10 cellular contexts compared by ENCODE assay signal in the genomic region with DNA sequence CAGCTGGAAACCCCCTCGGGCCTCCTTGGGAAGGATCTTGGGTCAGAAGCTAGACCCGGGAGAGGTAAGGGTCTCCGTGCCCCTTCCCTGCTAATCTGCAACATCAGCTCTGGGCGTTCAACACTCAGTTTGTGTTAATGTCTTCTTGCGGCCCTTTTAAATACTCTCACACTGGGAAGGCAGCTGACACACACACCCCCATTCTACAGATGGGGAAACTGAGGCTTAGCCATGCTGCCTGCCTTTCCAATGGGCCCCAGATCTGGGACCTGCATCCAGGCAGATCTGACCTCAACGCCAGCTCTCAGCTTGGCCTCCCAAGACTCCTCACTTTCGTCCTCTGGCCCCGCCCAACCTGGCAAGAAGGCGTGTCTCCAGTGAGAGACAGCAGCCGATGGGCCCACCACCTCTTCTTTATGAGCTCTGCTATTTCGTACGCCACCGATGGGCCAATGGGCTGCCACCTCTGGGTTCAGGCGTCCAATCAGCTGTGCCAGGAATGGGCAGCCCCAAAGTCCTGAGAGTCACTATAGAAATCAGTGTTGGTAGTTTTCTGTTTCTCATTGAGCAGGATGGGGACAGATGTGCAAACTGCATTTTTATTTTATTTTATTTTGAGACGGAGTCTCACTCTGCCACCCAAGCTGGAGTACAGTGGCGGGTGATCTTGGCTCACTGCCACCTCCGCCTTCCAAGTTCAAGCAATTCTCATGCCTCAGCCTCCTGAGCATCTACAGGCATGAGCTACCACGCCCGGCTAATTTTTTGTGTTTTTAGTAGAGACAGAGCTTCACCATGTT. TPM values are rescaled to one million over a fixed set of nuclear protein-coding genes. Genes with fewer than 3 reads are reported as not detected.
DNase-seq lines count a peak whose midpoint lies in the region; ATAC-seq, FAIRE-seq and TF ChIP-seq lines count a peak whose summit lies in the region.
"Had no signal": no experiment of that assay in that cellular context is flagged by ENCODE, and none has a peak within 500 bp of the region (broad histone marks: within the 10 kb centered on the region; RNA-seq: fewer than 3 reads in every experiment).

No MANE protein-coding gene starts in this region.

- no peak for TF ChIP-seq POLR2A in GM12892 (IDR thresholded peaks at IDR 0.05; ENCODE audit: low read depth, low read length)

- H3K4me2 ChIP-seq in BLaER1 treated with 17β-estradiol and CSF1 and Interleukin-3, amounts not matched to agents 10 nM and 100 nM = peak overlapping the region; percentile 82 to 91 (median 87)
- no peak overlapping the region for H3K4me2 ChIP-seq in GM23338

- H3K9ac ChIP-seq in BLaER1 treated with 17β-estradiol and CSF1 and Interleukin-3, amounts not matched to agents 10 nM and 100 nM = peak overlapping the region; percentile 61 to 91 (median 85); a peak in 20 of 22 replicates
- H3K9ac ChIP-seq: GM23248 had no signal

- TF ChIP-seq CTCF in GM23338 (conservative IDR thresholded peaks at IDR 0.05; ENCODE audit: low read depth in 2 of 2) (no peak), natural killer cell (IDR thresholded peaks at IDR 0.05) (no peak)

- peak overlapping the region; percentile 43 to 99 (median 97); a peak in 21 of 22 replicates for H3K27ac ChIP-seq in BLaER1 treated with 17β-estradiol and CSF1 and Interleukin-3, amounts not matched to agents 10 nM and 100 nM
- no peak overlapping the region for H3K27ac ChIP-seq in GM23338 (ENCODE audit: low read depth)
- H3K27ac ChIP-seq: GM23248 had no signal

- no peaks in the 10 kb centered on the region for H3K27me3 ChIP-seq in BLaER1 treated with 17β-estradiol and CSF1 and Interleukin-3, amounts not matched to agents 10 nM and 100 nM
- no peaks in the 10 kb centered on the region for H3K27me3 ChIP-seq in GM23338 (ENCODE audit: insufficient read depth)

- H3K27me3 Mint-ChIP-seq in GM23338 (ENCODE audit: insufficient read depth, low read depth, poor library complexity) = peaks cover 10% of the 10 kb centered on the region
- no peaks in the 10 kb centered on the region for H3K27me3 Mint-ChIP-seq in central memory CD8-positive, alpha-beta T cell
- H3K27me3 Mint-ChIP-seq in natural killer cell (ENCODE audit: low read depth in 2 of 2) = no peaks in the 10 kb centered on the region

- H3K4me1 Mint-ChIP-seq in GM23338 (peaks cover 23% of the 10 kb centered on the region), natural killer cell (peaks cover 74 to 79% of the 10 kb centered on the region in 2 donors)
- peaks cover 77% of the 10 kb centered on the region for H3K4me1 Mint-ChIP-seq in central memory CD8-positive, alpha-beta T cell

- H2AFZ ChIP-seq in GM23338 = no peak overlapping the region
- H2AFZ ChIP-seq: GM23248 had no signal

- peaks cover 0 to 15% (median 13%) of the 10 kb centered on the region in 11 experiments; a peak in 16 of 22 replicates for H3K9me3 ChIP-seq in BLaER1 treated with 17β-estradiol and CSF1 and Interleukin-3, amounts not matched to agents 10 nM and 100 nM (replicated peaks in 1 of 11)

- H3K36me3 Mint-ChIP-seq in GM23338 (ENCODE audit: low read depth) (peaks cover 24% of the 10 kb centered on the region), natural killer cell (no peaks in the 10 kb centered on the region)
- H3K36me3 Mint-ChIP-seq in central memory CD8-positive, alpha-beta T cell (ENCODE audit: insufficient read depth) = peaks cover 18% of the 10 kb centered on the region

- intact Hi-C loops in natural killer cell (cut with micrococcal nuclease) = no loop called here

- peaks cover 0 to 74% (median 14%) of the 10 kb centered on the region in 11 experiments; a peak in 10 of 22 replicates for H4K20me1 ChIP-seq in BLaER1 treated with 17β-estradiol and CSF1 and Interleukin-3, amounts not matched to agents 10 nM and 100 nM
- peaks cover 5% of the 10 kb centered on the region; the same call in 1 of the 2 replicates for H4K20me1 ChIP-seq in GM23338 (replicated peaks; ENCODE audit: insufficient read depth)

- no peak overlapping the region for H3K27ac Mint-ChIP-seq in GM23338
- H3K27ac Mint-ChIP-seq in central memory CD8-positive, alpha-beta T cell (ENCODE audit: low read depth) = peak overlapping the region; percentile 93
- peak overlapping the region; percentile 87 to 98 for H3K27ac Mint-ChIP-seq in natural killer cell

- peaks cover 9% of the 10 kb centered on the region; the same call in 1 of the 2 replicates for H3F3A ChIP-seq in GM23338 (replicated peaks; ENCODE audit: low read depth)

- H3K79me2 ChIP-seq in GM23338 (replicated peaks; ENCODE audit: insufficient read depth) = 0 out of 2 replicates have a peak, but pooled peaks cover 5% of the 10 kb centered on the region

- peaks cover 89 to 96% (median 92%) of the 10 kb centered on the region in 10 experiments for H3K4me1 ChIP-seq in BLaER1 treated with 17β-estradiol and CSF1 and Interleukin-3, amounts not matched to agents 10 nM and 100 nM
- H3K4me1 ChIP-seq in GM23338 (ENCODE audit: insufficient read depth) = no peaks in the 10 kb centered on the region; the same call in 1 of the 2 replicates

- no peaks in the 10 kb centered on the region for H3K9me2 ChIP-seq in GM23338 (ENCODE audit: insufficient read depth)

- H3K9me3 Mint-ChIP-seq in GM23338 (no peaks in the 10 kb centered on the region), natural killer cell (no peaks in the 10 kb centered on the region)
- no peaks in the 10 kb centered on the region for H3K9me3 Mint-ChIP-seq in central memory CD8-positive, alpha-beta T cell

- DNase-seq in GM23338 (ENCODE audit: low spot score) (peak; percentile 70), natural killer cell (no peak), GM12892 (ENCODE audit: insufficient read length) (no peak), NCI-H2081 treated with DMSO at 0.1 percent for 48 hours (lab: John Stamatoyannopoulos, UW) (no peak)
- DNase-seq in central memory CD8-positive, alpha-beta T cell (ENCODE audit: low spot score in 2 of 2) = no peak
- DNase-seq: GM23248, NCI-H524 had no signal

- peaks cover 32 to 75% (median 68%) of the 10 kb centered on the region in 11 experiments for H3K36me3 ChIP-seq in BLaER1 treated with 17β-estradiol and CSF1 and Interleukin-3, amounts not matched to agents 10 nM and 100 nM
- no peaks in the 10 kb centered on the region for H3K36me3 ChIP-seq in GM23338 (ENCODE audit: insufficient read depth)

- no peak overlapping the region for H3K4me3 Mint-ChIP-seq in GM23338
- H3K4me3 Mint-ChIP-seq in central memory CD8-positive, alpha-beta T cell = peak overlapping the region; percentile 40
- peak overlapping the region; percentile 66 for H3K4me3 Mint-ChIP-seq in natural killer cell

- H3K4me3 ChIP-seq in BLaER1 treated with 17β-estradiol and CSF1 and Interleukin-3, amounts not matched to agents 10 nM and 100 nM = peak overlapping the region in 7 of 10 experiments; percentile 1 to 59 (median 16); a peak in 9 of 20 replicates
- no peak overlapping the region for H3K4me3 ChIP-seq in GM23338
- H3K4me3 ChIP-seq: GM23248 had no signal

- no peak for FAIRE-seq in GM12892 (lab: Jason Lieb, UNC)

- ATAC-seq in GM23338 (peak; percentile 58), natural killer cell (no peak), GM21786 (IDR thresholded peaks at IDR 0.05; ENCODE audit: unreplicated experiment) (no peak), GM19395 (IDR thresholded peaks at IDR 0.05; ENCODE audit: unreplicated experiment) (no peak)
- ATAC-seq in central memory CD8-positive, alpha-beta T cell (replicated peaks; ENCODE audit: extremely low read depth, poor library complexity, severe bottlenecking) = no peak

TF ChIP-seq in GM23338, 12 proteins besides CTCF, POLR2A, EP300 and RAD21 (continues in another document):
- TF ChIP-seq STAT1 (IDR thresholded peaks at IDR 0.05; ENCODE audit: unreplicated experiment) (no peak), EZH2phosphoT487 (IDR thresholded peaks at IDR 0.05; ENCODE audit: unreplicated experiment) (no peak)

RNA-seq across cellular contexts. Expression of gene DNM2, which starts 43.8 kb away (rescaled TPM):
- 107 and 138 TPM in 2 replicates for total RNA-seq in GM23338 (2014; rRNA removed; shearing (Covaris generic))
- polyA plus RNA-seq in GM23338 (2016; fragmentation: Nextera tagmentation; extraction: Ambion mirVana) = 40.0 and 40.7 TPM in 2 replicates
- total RNA-seq in natural killer cell = 100 to 1,000 TPM; 419 to 491 (median 428) TPM
- 67.1 TPM for polyA plus RNA-seq in GM12892 (2012; ENCODE audit: missing spikeins)
